ENCODE assay signal across 1 cellular context in genomic region chr5:82976887-82977286, GRCh38.
TF ChIP-seq lines count a peak whose summit lies in the region.
"Not testable (repeated sequence)": the region's sequence is repeated elsewhere in the genome, so short reads cannot be mapped to it uniquely, and the experiment has no call there.

No MANE protein-coding gene starts in this region.

TF ChIP-seq in HepG2, 621 proteins besides CTCF, POLR2A, EP300 and RAD21 (continued from another document and continues in another):
- TF ChIP-seq, protein P1, sequence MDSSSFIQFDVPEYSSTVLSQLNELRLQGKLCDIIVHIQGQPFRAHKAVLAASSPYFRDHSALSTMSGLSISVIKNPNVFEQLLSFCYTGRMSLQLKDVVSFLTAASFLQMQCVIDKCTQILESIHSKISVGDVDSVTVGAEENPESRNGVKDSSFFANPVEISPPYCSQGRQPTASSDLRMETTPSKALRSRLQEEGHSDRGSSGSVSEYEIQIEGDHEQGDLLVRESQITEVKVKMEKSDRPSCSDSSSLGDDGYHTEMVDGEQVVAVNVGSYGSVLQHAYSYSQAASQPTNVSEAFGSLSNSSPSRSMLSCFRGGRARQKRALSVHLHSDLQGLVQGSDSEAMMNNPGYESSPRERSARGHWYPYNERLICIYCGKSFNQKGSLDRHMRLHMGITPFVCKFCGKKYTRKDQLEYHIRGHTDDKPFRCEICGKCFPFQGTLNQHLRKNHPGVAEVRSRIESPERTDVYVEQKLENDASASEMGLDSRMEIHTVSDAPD (CRISPR knock-in tag; IDR thresholded peaks at IDR 0.05), result peak; percentile 72; the same call in 1 of the 2 replicates
- peak; percentile 52; the same call in 1 of the 2 replicates for TF ChIP-seq MXD4 (CRISPR knock-in tag; IDR thresholded peaks at IDR 0.05)
- TF ChIP-seq SALL2 (CRISPR knock-in tag; IDR thresholded peaks at IDR 0.05), result peak; percentile 70
- peak; percentile 15; the same call in 1 of the 2 replicates for TF ChIP-seq MAFF (IDR thresholded peaks at IDR 0.05; ENCODE audit: low read depth, low read length)
- TF ChIP-seq TFE3 (CRISPR knock-in tag; IDR thresholded peaks at IDR 0.05), result peak; percentile 67
- TF ChIP-seq, protein P2, sequence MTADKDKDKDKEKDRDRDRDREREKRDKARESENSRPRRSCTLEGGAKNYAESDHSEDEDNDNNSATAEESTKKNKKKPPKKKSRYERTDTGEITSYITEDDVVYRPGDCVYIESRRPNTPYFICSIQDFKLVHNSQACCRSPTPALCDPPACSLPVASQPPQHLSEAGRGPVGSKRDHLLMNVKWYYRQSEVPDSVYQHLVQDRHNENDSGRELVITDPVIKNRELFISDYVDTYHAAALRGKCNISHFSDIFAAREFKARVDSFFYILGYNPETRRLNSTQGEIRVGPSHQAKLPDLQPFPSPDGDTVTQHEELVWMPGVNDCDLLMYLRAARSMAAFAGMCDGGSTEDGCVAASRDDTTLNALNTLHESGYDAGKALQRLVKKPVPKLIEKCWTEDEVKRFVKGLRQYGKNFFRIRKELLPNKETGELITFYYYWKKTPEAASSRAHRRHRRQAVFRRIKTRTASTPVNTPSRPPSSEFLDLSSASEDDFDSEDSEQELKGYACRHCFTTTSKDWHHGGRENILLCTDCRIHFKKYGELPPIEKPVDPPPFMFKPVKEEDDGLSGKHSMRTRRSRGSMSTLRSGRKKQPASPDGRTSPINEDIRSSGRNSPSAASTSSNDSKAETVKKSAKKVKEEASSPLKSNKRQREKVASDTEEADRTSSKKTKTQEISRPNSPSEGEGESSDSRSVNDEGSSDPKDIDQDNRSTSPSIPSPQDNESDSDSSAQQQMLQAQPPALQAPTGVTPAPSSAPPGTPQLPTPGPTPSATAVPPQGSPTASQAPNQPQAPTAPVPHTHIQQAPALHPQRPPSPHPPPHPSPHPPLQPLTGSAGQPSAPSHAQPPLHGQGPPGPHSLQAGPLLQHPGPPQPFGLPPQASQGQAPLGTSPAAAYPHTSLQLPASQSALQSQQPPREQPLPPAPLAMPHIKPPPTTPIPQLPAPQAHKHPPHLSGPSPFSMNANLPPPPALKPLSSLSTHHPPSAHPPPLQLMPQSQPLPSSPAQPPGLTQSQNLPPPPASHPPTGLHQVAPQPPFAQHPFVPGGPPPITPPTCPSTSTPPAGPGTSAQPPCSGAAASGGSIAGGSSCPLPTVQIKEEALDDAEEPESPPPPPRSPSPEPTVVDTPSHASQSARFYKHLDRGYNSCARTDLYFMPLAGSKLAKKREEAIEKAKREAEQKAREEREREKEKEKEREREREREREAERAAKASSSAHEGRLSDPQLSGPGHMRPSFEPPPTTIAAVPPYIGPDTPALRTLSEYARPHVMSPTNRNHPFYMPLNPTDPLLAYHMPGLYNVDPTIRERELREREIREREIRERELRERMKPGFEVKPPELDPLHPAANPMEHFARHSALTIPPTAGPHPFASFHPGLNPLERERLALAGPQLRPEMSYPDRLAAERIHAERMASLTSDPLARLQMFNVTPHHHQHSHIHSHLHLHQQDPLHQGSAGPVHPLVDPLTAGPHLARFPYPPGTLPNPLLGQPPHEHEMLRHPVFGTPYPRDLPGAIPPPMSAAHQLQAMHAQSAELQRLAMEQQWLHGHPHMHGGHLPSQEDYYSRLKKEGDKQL (CRISPR knock-in tag; IDR thresholded peaks at IDR 0.05; ENCODE audit: low read depth), result peak; percentile 82
- TF ChIP-seq MIER2 (CRISPR knock-in tag; IDR thresholded peaks at IDR 0.05), result peak; percentile 53; the same call in 1 of the 2 replicates
- peak; percentile 85 for TF ChIP-seq ZNF614 (CRISPR knock-in tag; IDR thresholded peaks at IDR 0.05; ENCODE audit: borderline replicate concordance)
- TF ChIP-seq KDM6A (CRISPR knock-in tag; IDR thresholded peaks at IDR 0.05; ENCODE audit: low read depth), result peak; percentile 74
- peak; percentile 36 for TF ChIP-seq ATF7 (IDR thresholded peaks at IDR 0.05)
- TF ChIP-seq ATF7 (CRISPR knock-in tag; IDR thresholded peaks at IDR 0.05), result peak; percentile 72; the same call in 1 of the 2 replicates
- peak; percentile 89 for TF ChIP-seq RXRB (CRISPR knock-in tag; IDR thresholded peaks at IDR 0.05; ENCODE audit: borderline replicate concordance)
- TF ChIP-seq PPARG (CRISPR knock-in tag; conservative IDR thresholded peaks at IDR 0.05), result peak; percentile 91
- peak; percentile 45; the same call in 1 of the 2 replicates for TF ChIP-seq ZNF792 (CRISPR knock-in tag; IDR thresholded peaks at IDR 0.05)
- peak; percentile 86 for TF ChIP-seq ZNF644 (CRISPR knock-in tag; IDR thresholded peaks at IDR 0.05; ENCODE audit: low read depth)
- peak; percentile 86; the same call in 1 of the 2 replicates for TF ChIP-seq MED13 (CRISPR knock-in tag; IDR thresholded peaks at IDR 0.05)
- peak; percentile 58 for TF ChIP-seq KDM1A (CRISPR knock-in tag; IDR thresholded peaks at IDR 0.05)
- TF ChIP-seq HMG20A (CRISPR knock-in tag; IDR thresholded peaks at IDR 0.05; ENCODE audit: borderline replicate concordance), result peak; percentile 88
- peak; percentile 72; the same call in 1 of the 2 replicates for TF ChIP-seq GFI1 (CRISPR knock-in tag; IDR thresholded peaks at IDR 0.05; ENCODE audit: borderline replicate concordance)
- TF ChIP-seq ISL2 (CRISPR knock-in tag; IDR thresholded peaks at IDR 0.05), result peak; percentile 96
- 0 out of 2 replicates have a peak, but pooled peaks have one; percentile 57 for TF ChIP-seq NKX3-1 (CRISPR knock-in tag; IDR thresholded peaks at IDR 0.05)
- peak; percentile 82 for TF ChIP-seq SIX4 (CRISPR knock-in tag; IDR thresholded peaks at IDR 0.05)
- TF ChIP-seq DMAP1 (CRISPR knock-in tag; IDR thresholded peaks at IDR 0.05), result peak; percentile 46; the same call in 1 of the 2 replicates
- TF ChIP-seq ZBTB10 (CRISPR knock-in tag; IDR thresholded peaks at IDR 0.05; ENCODE audit: borderline replicate concordance), result peak; percentile 95; the same call in 1 of the 2 replicates
- peak; percentile 72; the same call in 1 of the 2 replicates for TF ChIP-seq EHMT2 (IDR thresholded peaks at IDR 0.05; ENCODE audit: borderline replicate concordance, low read depth, low read length)
- TF ChIP-seq TEAD3 (CRISPR knock-in tag; optimal IDR thresholded peaks at IDR 0.05; ENCODE audit: borderline replicate concordance), result peak; percentile 100
- TF ChIP-seq ZNF12 (CRISPR knock-in tag; IDR thresholded peaks at IDR 0.05), result peak; percentile 42; the same call in 1 of the 2 replicates
- peak; percentile 81 for TF ChIP-seq IKZF5 (CRISPR knock-in tag; IDR thresholded peaks at IDR 0.05)
- TF ChIP-seq NR2F6 (IDR thresholded peaks at IDR 0.05), result peak; percentile 95
- peak; percentile 95 for TF ChIP-seq NR2F6 (CRISPR knock-in tag; IDR thresholded peaks at IDR 0.05)
- TF ChIP-seq CEBPB (IDR thresholded peaks at IDR 0.05; ENCODE audit: borderline replicate concordance, low read depth, low read length), result peak; percentile 95
- not testable (repeated sequence) for TF ChIP-seq FOXP1 (IDR thresholded peaks at IDR 0.05)
- TF ChIP-seq FOXP1 (CRISPR knock-in tag; IDR thresholded peaks at IDR 0.05), result peak; percentile 88
- peak in 1 of 2 experiments; percentile 60; a peak in 1 of 4 replicates for TF ChIP-seq KLF16 (CRISPR knock-in tag; IDR thresholded peaks at IDR 0.05)
- peak; percentile 89 for TF ChIP-seq SOX13 (IDR thresholded peaks at IDR 0.05)
- TF ChIP-seq SOX13 (CRISPR knock-in tag; conservative IDR thresholded peaks at IDR 0.05 in 1 of 2, IDR thresholded peaks at IDR 0.05 in 1 of 2), result peak in 1 of 2 experiments; percentile 94; a peak in 2 of 4 replicates
- TF ChIP-seq PRDM10 (CRISPR knock-in tag; IDR thresholded peaks at IDR 0.05; ENCODE audit: low read depth), result peak; percentile 43; the same call in 1 of the 2 replicates
- peak; percentile 63; the same call in 1 of the 2 replicates for TF ChIP-seq ZMYM2 (CRISPR knock-in tag; IDR thresholded peaks at IDR 0.05)
- TF ChIP-seq HOMEZ (CRISPR knock-in tag; IDR thresholded peaks at IDR 0.05; ENCODE audit: low read depth), result peak; percentile 87
- 0 out of 2 replicates have a peak, but pooled peaks have one; percentile 64 for TF ChIP-seq ZNF615 (CRISPR knock-in tag; IDR thresholded peaks at IDR 0.05; ENCODE audit: borderline replicate concordance)
- peak; percentile 45; the same call in 1 of the 2 replicates for TF ChIP-seq ONECUT2 (CRISPR knock-in tag; IDR thresholded peaks at IDR 0.05)
- TF ChIP-seq PATZ1 (CRISPR knock-in tag; IDR thresholded peaks at IDR 0.05), result peak; percentile 62
- peak; percentile 65; the same call in 1 of the 2 replicates for TF ChIP-seq TEAD2 (CRISPR knock-in tag; IDR thresholded peaks at IDR 0.05)
